Comparison of ENCODE assay signal across 18 cellular contexts in genomic region chr5:132371603-132371994, GRCh38. TPM values are rescaled to one million over a fixed set of nuclear protein-coding genes. Genes with fewer than 3 reads are reported as not detected.
A peak's percentile ranks its signal among the peaks of the same experiment; 100 is the strongest.
DNase-seq lines count a peak whose midpoint lies in the region; ATAC-seq and TF ChIP-seq lines count a peak whose summit lies in the region.
"Had no signal": no experiment of that assay in that cellular context is flagged by ENCODE, and none has a peak within 500 bp of the region (broad histone marks: within the 10 kb centered on the region; RNA-seq: fewer than 3 reads in every experiment).

No MANE protein-coding gene starts in this region.

- peaks cover 31% of the 10 kb centered on the region for H3K79me2 ChIP-seq in parathyroid adenoma

- peak overlapping the region; percentile 96 for H3K4me2 ChIP-seq in parathyroid adenoma (ENCODE audit: low read length)

- no peak overlapping the region for H2AFZ ChIP-seq in parathyroid adenoma

- H3K36me3 ChIP-seq in parathyroid adenoma (ENCODE audit: control insufficient read depth, insufficient read depth, low read length): no peaks in the 10 kb centered on the region
- H3K36me3 ChIP-seq: heart left ventricle had no signal

- peak overlapping the region; percentile 89 for H3K27ac ChIP-seq in parathyroid adenoma
- H3K27ac ChIP-seq: 22Rv1 had no signal

- H3K4me1 ChIP-seq in parathyroid adenoma: peaks cover 31% of the 10 kb centered on the region

- H3K27ac Mint-ChIP-seq in T-helper 1 cell treated with Interleukin-12 subunit alpha and Interleukin-12 subunit beta and Interleukin-4 antibody, amounts not matched to agents 30 μg/mL and 1 μg/mL, for 36 hours: no peak overlapping the region
- H3K27ac Mint-ChIP-seq in HFFc6: peak overlapping the region; percentile 19; the same call in 1 of the 2 replicates
- no peak overlapping the region for H3K27ac Mint-ChIP-seq in chondrocyte (ENCODE audit: unreplicated experiment)
- H3K27ac Mint-ChIP-seq: activated naive CD8-positive, alpha-beta T cell treated with anti-CD3 and anti-CD28 coated beads, Interleukin-2, amount 10 ng/mL, durations not matched to agents 7 days and 5 days had no signal

- no peaks in the 10 kb centered on the region for H3K27me3 Mint-ChIP-seq in T-helper 1 cell treated with Interleukin-12 subunit alpha and Interleukin-12 subunit beta and Interleukin-4 antibody, amounts not matched to agents 30 μg/mL and 1 μg/mL, for 36 hours (ENCODE audit: low read depth)
- no peaks in the 10 kb centered on the region; the same call in 1 of the 2 replicates for H3K27me3 Mint-ChIP-seq in HFFc6 (ENCODE audit: insufficient read depth)
- H3K27me3 Mint-ChIP-seq in chondrocyte (ENCODE audit: low read depth): no peaks in the 10 kb centered on the region
- H3K27me3 Mint-ChIP-seq: activated naive CD8-positive, alpha-beta T cell treated with anti-CD3 and anti-CD28 coated beads, Interleukin-2, amount 10 ng/mL, durations not matched to agents 7 days and 5 days had no signal

- H3K4me3 Mint-ChIP-seq in T-helper 1 cell treated with Interleukin-12 subunit alpha and Interleukin-12 subunit beta and Interleukin-4 antibody, amounts not matched to agents 30 μg/mL and 1 μg/mL, for 36 hours: peak overlapping the region; percentile 76
- H3K4me3 Mint-ChIP-seq in HFFc6: peak overlapping the region; percentile 86
- H3K4me3 Mint-ChIP-seq in chondrocyte (ENCODE audit: unreplicated experiment): peak overlapping the region; percentile 78

- no peak overlapping the region for H3K9ac ChIP-seq in parathyroid adenoma

- DNase-seq in T-helper 1 cell: no peak
- DNase-seq in HFFc6: no peak
- DNase-seq in chondrocyte (ENCODE audit: low spot score): no peak
- DNase-seq in cerebellar nuclear complex (lab: John Stamatoyannopoulos, UW): no peak
- DNase-seq: activated naive CD8-positive, alpha-beta T cell treated with anti-CD3 and anti-CD28 coated beads, Interleukin-2, amount 10 ng/mL, durations not matched to agents 7 days and 5 days; DMS153; effector CD8-positive, alpha-beta T cell; GOT3; NCI-H1105; NCI-H524; SHP77; stimulated activated CD4-positive, alpha-beta T cell treated with anti-CD3 and anti-CD28 coated beads, Interleukin-4, amount 100 ng/mL, for 4 hours had no signal

- peaks cover 18% of the 10 kb centered on the region for H3K4me1 Mint-ChIP-seq in T-helper 1 cell treated with Interleukin-12 subunit alpha and Interleukin-12 subunit beta and Interleukin-4 antibody, amounts not matched to agents 30 μg/mL and 1 μg/mL, for 36 hours (ENCODE audit: low read depth)
- H3K4me1 Mint-ChIP-seq in HFFc6 (ENCODE audit: low read depth) (peaks cover 33% of the 10 kb centered on the region), chondrocyte (ENCODE audit: low read depth) (peaks cover 37% of the 10 kb centered on the region)

- no peaks in the 10 kb centered on the region for H3K9me3 ChIP-seq in parathyroid adenoma (ENCODE audit: control insufficient read depth, low read length)
- H3K9me3 ChIP-seq: heart left ventricle had no signal

- H3K27me3 ChIP-seq in parathyroid adenoma (ENCODE audit: control insufficient read depth, insufficient read depth, low read length): no peaks in the 10 kb centered on the region
- H3K27me3 ChIP-seq: heart left ventricle had no signal

- peak overlapping the region; percentile 90 for H3K4me3 ChIP-seq in parathyroid adenoma (ENCODE audit: low read depth, low read length)

- no peaks in the 10 kb centered on the region for H3K36me3 Mint-ChIP-seq in T-helper 1 cell treated with Interleukin-12 subunit alpha and Interleukin-12 subunit beta and Interleukin-4 antibody, amounts not matched to agents 30 μg/mL and 1 μg/mL, for 36 hours (ENCODE audit: low read depth)
- H3K36me3 Mint-ChIP-seq in HFFc6 (ENCODE audit: low read depth) (no peaks in the 10 kb centered on the region), chondrocyte (ENCODE audit: low read depth) (no peaks in the 10 kb centered on the region)
- H3K36me3 Mint-ChIP-seq: activated naive CD8-positive, alpha-beta T cell treated with anti-CD3 and anti-CD28 coated beads, Interleukin-2, amount 10 ng/mL, durations not matched to agents 7 days and 5 days had no signal

- H3K9me3 Mint-ChIP-seq in T-helper 1 cell treated with Interleukin-12 subunit alpha and Interleukin-12 subunit beta and Interleukin-4 antibody, amounts not matched to agents 30 μg/mL and 1 μg/mL, for 36 hours: no peaks in the 10 kb centered on the region
- no peaks in the 10 kb centered on the region for H3K9me3 Mint-ChIP-seq in HFFc6
- H3K9me3 Mint-ChIP-seq in chondrocyte (ENCODE audit: low read depth): no peaks in the 10 kb centered on the region
- H3K9me3 Mint-ChIP-seq: activated naive CD8-positive, alpha-beta T cell treated with anti-CD3 and anti-CD28 coated beads, Interleukin-2, amount 10 ng/mL, durations not matched to agents 7 days and 5 days had no signal

- ATAC-seq in GM18870 (IDR thresholded peaks at IDR 0.05; ENCODE audit: unreplicated experiment) (no peak), HG03097 (IDR thresholded peaks at IDR 0.05; ENCODE audit: low FRiP score, unreplicated experiment) (no peak)

- TF ChIP-seq CTCF in HFFc6 (IDR thresholded peaks at IDR 0.05) (no peak), chondrocyte (IDR thresholded peaks at IDR 0.05) (no peak), parathyroid adenoma (IDR thresholded peaks at IDR 0.05) (no peak)

RNA-seq across cellular contexts. Expression of gene SLC22A5, which starts 2.1 kb away (rescaled TPM):
- total RNA-seq in HFFc6 (2021; fragmentation: NEBNext Ultra II Directional; extraction: Animal tissue kit (Norgen Biotek cat#: 25700)): 1 to 10 TPM; 3.8 to 5.6 (median 4.9) TPM
- total RNA-seq in chondrocyte: 6.1 to 7.1 TPM (median 6.6 TPM) in 3 replicates
